ENCODE assay signal across 8 cellular contexts in the genomic region with DNA sequence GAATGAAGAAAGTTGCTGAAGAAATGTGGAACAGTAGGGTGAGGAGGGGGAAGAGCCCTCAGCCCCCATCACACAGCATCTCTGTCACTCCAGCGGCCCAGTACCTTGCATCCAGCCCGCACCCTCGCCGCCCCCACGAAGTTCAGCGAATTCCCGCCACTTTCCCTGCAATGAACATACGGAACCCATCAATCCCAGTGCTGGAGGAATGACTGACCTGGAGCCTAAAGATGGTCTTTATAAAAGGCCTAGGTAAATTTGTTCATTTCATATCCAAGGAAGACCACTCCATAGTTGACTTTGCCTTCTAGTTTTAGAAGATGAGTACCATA. TPM values are rescaled to one million over a fixed set of nuclear protein-coding genes. Genes with fewer than 3 reads are reported as not detected.
DNase-seq lines count a peak whose midpoint lies in the region; ATAC-seq, FAIRE-seq and TF ChIP-seq lines count a peak whose summit lies in the region.

No MANE protein-coding gene starts in this region.

- intact Hi-C loops in heart left ventricle (cut with DNase I) (loop anchor here in 7 of 10 donors (5.0 to 10.0 kb wide), 7 partner anchors 85 to 318 kb away; a partner anchor contains a TSS), left cardiac atrium (cut with DNase I) (loop anchor here in 1 of 2 donors (10.0 kb wide), 1 partner anchor 138 kb away; no protein-coding TSS in a partner anchor), uterus (cut with DNase I; ENCODE audit: low total_unique reads) (no loop called here)

- peaks cover 0 to 36% (median 22%) of the 10 kb centered on the region in 12 donors for H3K4me1 ChIP-seq in heart left ventricle
- peaks cover 16% of the 10 kb centered on the region for H3K4me1 ChIP-seq in astrocyte (ENCODE audit: insufficient read depth, low read length)
- H3K4me1 ChIP-seq in uterus: no peaks in the 10 kb centered on the region

- DNase-seq in heart left ventricle (no peak), left cardiac atrium (no peak), astrocyte (ENCODE audit: low read depth) (no peak), mesothelial cell of epicardium (ENCODE audit: low spot score in 2 of 2, unreplicated experiment in 2 of 2) (no peak), uterus (no peak), germinal center (ENCODE audit: low spot score) (no peak), kidney tubule cell (ENCODE audit: low spot score) (no peak), activated gamma-delta T cell (lab: John Stamatoyannopoulos, UW) (no peak)

- H3K4me2 ChIP-seq in astrocyte (ENCODE audit: low read length): peak overlapping the region; percentile 85

- ATAC-seq in heart left ventricle: no peak
- ATAC-seq in left cardiac atrium: no peak

- H3K27me3 Mint-ChIP-seq in astrocyte (ENCODE audit: low read depth, unreplicated experiment) (no peaks in the 10 kb centered on the region), mesothelial cell of epicardium (ENCODE audit: low read depth) (no peaks in the 10 kb centered on the region)

- TF ChIP-seq CTCF in heart left ventricle (IDR thresholded peaks at IDR 0.05) (no peak), astrocyte (IDR thresholded peaks at IDR 0.05; ENCODE audit: insufficient read depth, low read depth, low read length) (no peak), mesothelial cell of epicardium (IDR thresholded peaks at IDR 0.05; ENCODE audit: unreplicated experiment) (no peak), uterus (IDR thresholded peaks at IDR 0.05) (no peak)

- TF ChIP-seq POLR2A in heart left ventricle (IDR thresholded peaks at IDR 0.05) (no peak), uterus (IDR thresholded peaks at IDR 0.05) (no peak)

- peak overlapping the region; percentile 98 for H2AFZ ChIP-seq in astrocyte (ENCODE audit: low read depth, low read length)

- H3K9me3 Mint-ChIP-seq in astrocyte (ENCODE audit: unreplicated experiment): no peaks in the 10 kb centered on the region
- H3K9me3 Mint-ChIP-seq in mesothelial cell of epicardium: no peaks in the 10 kb centered on the region

- peak overlapping the region; percentile 98 for H3K4me3 Mint-ChIP-seq in astrocyte (ENCODE audit: unreplicated experiment)
- peak overlapping the region; percentile 98 for H3K4me3 Mint-ChIP-seq in mesothelial cell of epicardium

- no peaks in the 10 kb centered on the region for H3K36me3 ChIP-seq in heart left ventricle
- no peaks in the 10 kb centered on the region for H3K36me3 ChIP-seq in astrocyte (ENCODE audit: insufficient read depth, low read length)
- H3K36me3 ChIP-seq in uterus: no peaks in the 10 kb centered on the region

- H3K9ac ChIP-seq in astrocyte (ENCODE audit: low read length): peak overlapping the region; percentile 95

- H4K20me1 ChIP-seq in astrocyte (ENCODE audit: insufficient read depth, low read length): peaks cover 37% of the 10 kb centered on the region

- no peaks in the 10 kb centered on the region for H3K36me3 Mint-ChIP-seq in astrocyte (ENCODE audit: low read depth, unreplicated experiment)
- no peaks in the 10 kb centered on the region for H3K36me3 Mint-ChIP-seq in mesothelial cell of epicardium

- peaks cover 6% of the 10 kb centered on the region for H3K4me1 Mint-ChIP-seq in astrocyte (ENCODE audit: low read depth, unreplicated experiment)
- peaks cover 36% of the 10 kb centered on the region for H3K4me1 Mint-ChIP-seq in mesothelial cell of epicardium

- FAIRE-seq in astrocyte (lab: Jason Lieb, UNC): no peak

- H3K27ac Mint-ChIP-seq in astrocyte (ENCODE audit: unreplicated experiment) (peak overlapping the region; percentile 10), mesothelial cell of epicardium (peak overlapping the region; percentile 99)

- H3K27me3 ChIP-seq in heart left ventricle: no peaks in the 10 kb centered on the region
- H3K27me3 ChIP-seq in astrocyte (ENCODE audit: insufficient read depth, low read length): no peaks in the 10 kb centered on the region
- H3K27me3 ChIP-seq in uterus: no peaks in the 10 kb centered on the region

- H3K4me3 ChIP-seq in heart left ventricle (peak overlapping the region in 11 of 12 donors; percentile 61 to 95 (median 89)), astrocyte (ENCODE audit: insufficient read depth, low read depth, low read length) (peak overlapping the region; percentile 91), uterus (peak overlapping the region; percentile 56 to 93)

- H3K79me2 ChIP-seq in astrocyte (ENCODE audit: insufficient read depth, low read length): peaks cover 43% of the 10 kb centered on the region

- H3K27ac ChIP-seq in heart left ventricle (peak overlapping the region in 11 of 12 donors; percentile 93 to 100 (median 98)), astrocyte (ENCODE audit: low read depth, low read length) (no peak overlapping the region), uterus (peak overlapping the region; percentile 95 to 99)

- 62 to 79% (median 69%) methylated on average over 8 of the region's 8 CpGs for WGBS in heart left ventricle, 4 donors

- H3K9me3 ChIP-seq in heart left ventricle (no peaks in the 10 kb centered on the region), astrocyte (ENCODE audit: insufficient read depth, low read depth, low read length) (no peaks in the 10 kb centered on the region), uterus (no peaks in the 10 kb centered on the region)

RNA-seq across cellular contexts. Expression of a gene that starts 0.8 kb away (rescaled TPM):
- total RNA-seq in heart left ventricle: 100 to 1,000 TPM; 108 to 178 (median 150) TPM
- polyA plus RNA-seq in heart left ventricle: 10 to 100 TPM; 65.6 to 82.6 TPM
- 100 to 1,000 TPM; 124 to 133 TPM for total RNA-seq in left cardiac atrium
- total RNA-seq in astrocyte: 160 and 170 TPM in 2 replicates
- total RNA-seq in mesothelial cell of epicardium: 101 to 104 TPM (median 101 TPM) in 3 replicates
- total RNA-seq in uterus: 100 to 1,000 TPM in 3 of 4 donors, 10 to 100 TPM in 1; 84.0 to 156 (median 106) TPM
